ENCODE assay signal across 1 cellular context in genomic region chr1:42658880-42659337, GRCh38.
TF ChIP-seq lines count a peak whose summit lies in the region.

No MANE protein-coding gene starts in this region.

TF ChIP-seq in GM23338, 12 proteins besides CTCF, POLR2A, EP300 and RAD21 (continued from another document):
- TF ChIP-seq, protein P1, sequence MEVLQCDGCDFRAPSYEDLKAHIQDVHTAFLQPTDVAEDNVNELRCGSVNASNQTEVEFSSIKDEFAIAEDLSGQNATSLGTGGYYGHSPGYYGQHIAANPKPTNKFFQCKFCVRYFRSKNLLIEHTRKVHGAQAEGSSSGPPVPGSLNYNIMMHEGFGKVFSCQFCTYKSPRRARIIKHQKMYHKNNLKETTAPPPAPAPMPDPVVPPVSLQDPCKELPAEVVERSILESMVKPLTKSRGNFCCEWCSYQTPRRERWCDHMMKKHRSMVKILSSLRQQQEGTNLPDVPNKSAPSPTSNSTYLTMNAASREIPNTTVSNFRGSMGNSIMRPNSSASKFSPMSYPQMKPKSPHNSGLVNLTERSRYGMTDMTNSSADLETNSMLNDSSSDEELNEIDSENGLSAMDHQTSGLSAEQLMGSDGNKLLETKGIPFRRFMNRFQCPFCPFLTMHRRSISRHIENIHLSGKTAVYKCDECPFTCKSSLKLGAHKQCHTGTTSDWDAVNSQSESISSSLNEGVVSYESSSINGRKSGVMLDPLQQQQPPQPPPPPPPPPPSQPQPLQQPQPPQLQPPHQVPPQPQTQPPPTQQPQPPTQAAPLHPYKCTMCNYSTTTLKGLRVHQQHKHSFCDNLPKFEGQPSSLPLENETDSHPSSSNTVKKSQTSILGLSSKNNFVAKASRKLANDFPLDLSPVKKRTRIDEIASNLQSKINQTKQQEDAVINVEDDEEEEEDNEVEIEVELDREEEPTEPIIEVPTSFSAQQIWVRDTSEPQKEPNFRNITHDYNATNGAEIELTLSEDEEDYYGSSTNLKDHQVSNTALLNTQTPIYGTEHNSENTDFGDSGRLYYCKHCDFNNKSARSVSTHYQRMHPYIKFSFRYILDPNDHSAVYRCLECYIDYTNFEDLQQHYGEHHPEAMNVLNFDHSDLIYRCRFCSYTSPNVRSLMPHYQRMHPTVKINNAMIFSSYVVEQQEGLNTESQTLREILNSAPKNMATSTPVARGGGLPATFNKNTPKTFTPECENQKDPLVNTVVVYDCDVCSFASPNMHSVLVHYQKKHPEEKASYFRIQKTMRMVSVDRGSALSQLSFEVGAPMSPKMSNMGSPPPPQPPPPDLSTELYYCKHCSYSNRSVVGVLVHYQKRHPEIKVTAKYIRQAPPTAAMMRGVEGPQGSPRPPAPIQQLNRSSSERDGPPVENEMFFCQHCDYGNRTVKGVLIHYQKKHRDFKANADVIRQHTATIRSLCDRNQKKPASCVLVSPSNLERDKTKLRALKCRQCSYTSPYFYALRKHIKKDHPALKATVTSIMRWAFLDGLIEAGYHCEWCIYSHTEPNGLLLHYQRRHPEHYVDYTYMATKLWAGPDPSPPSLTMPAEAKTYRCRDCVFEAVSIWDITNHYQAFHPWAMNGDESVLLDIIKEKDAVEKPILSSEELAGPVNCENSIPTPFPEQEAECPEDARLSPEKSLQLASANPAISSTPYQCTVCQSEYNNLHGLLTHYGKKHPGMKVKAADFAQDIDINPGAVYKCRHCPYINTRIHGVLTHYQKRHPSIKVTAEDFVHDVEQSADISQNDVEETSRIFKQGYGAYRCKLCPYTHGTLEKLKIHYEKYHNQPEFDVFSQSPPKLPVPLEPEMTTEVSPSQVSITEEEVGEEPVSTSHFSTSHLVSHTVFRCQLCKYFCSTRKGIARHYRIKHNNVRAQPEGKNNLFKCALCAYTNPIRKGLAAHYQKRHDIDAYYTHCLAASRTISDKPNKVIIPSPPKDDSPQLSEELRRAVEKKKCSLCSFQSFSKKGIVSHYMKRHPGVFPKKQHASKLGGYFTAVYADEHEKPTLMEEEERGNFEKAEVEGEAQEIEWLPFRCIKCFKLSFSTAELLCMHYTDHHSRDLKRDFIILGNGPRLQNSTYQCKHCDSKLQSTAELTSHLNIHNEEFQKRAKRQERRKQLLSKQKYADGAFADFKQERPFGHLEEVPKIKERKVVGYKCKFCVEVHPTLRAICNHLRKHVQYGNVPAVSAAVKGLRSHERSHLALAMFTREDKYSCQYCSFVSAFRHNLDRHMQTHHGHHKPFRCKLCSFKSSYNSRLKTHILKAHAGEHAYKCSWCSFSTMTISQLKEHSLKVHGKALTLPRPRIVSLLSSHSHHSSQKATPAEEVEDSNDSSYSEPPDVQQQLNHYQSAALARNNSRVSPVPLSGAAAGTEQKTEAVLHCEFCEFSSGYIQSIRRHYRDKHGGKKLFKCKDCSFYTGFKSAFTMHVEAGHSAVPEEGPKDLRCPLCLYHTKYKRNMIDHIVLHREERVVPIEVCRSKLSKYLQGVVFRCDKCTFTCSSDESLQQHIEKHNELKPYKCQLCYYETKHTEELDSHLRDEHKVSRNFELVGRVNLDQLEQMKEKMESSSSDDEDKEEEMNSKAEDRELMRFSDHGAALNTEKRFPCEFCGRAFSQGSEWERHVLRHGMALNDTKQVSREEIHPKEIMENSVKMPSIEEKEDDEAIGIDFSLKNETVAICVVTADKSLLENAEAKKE (CRISPR knock-in tag; IDR thresholded peaks at IDR 0.05): no peak
- TF ChIP-seq, protein P2, sequence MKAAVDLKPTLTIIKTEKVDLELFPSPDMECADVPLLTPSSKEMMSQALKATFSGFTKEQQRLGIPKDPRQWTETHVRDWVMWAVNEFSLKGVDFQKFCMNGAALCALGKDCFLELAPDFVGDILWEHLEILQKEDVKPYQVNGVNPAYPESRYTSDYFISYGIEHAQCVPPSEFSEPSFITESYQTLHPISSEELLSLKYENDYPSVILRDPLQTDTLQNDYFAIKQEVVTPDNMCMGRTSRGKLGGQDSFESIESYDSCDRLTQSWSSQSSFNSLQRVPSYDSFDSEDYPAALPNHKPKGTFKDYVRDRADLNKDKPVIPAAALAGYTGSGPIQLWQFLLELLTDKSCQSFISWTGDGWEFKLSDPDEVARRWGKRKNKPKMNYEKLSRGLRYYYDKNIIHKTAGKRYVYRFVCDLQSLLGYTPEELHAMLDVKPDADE (IDR thresholded peaks at IDR 0.05): no peak
- TF ChIP-seq, protein P3, sequence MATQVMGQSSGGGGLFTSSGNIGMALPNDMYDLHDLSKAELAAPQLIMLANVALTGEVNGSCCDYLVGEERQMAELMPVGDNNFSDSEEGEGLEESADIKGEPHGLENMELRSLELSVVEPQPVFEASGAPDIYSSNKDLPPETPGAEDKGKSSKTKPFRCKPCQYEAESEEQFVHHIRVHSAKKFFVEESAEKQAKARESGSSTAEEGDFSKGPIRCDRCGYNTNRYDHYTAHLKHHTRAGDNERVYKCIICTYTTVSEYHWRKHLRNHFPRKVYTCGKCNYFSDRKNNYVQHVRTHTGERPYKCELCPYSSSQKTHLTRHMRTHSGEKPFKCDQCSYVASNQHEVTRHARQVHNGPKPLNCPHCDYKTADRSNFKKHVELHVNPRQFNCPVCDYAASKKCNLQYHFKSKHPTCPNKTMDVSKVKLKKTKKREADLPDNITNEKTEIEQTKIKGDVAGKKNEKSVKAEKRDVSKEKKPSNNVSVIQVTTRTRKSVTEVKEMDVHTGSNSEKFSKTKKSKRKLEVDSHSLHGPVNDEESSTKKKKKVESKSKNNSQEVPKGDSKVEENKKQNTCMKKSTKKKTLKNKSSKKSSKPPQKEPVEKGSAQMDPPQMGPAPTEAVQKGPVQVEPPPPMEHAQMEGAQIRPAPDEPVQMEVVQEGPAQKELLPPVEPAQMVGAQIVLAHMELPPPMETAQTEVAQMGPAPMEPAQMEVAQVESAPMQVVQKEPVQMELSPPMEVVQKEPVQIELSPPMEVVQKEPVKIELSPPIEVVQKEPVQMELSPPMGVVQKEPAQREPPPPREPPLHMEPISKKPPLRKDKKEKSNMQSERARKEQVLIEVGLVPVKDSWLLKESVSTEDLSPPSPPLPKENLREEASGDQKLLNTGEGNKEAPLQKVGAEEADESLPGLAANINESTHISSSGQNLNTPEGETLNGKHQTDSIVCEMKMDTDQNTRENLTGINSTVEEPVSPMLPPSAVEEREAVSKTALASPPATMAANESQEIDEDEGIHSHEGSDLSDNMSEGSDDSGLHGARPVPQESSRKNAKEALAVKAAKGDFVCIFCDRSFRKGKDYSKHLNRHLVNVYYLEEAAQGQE (IDR thresholded peaks at IDR 0.05; ENCODE audit: unreplicated experiment): no peak
- no peak for TF ChIP-seq ZNF331 (CRISPR knock-in tag; IDR thresholded peaks at IDR 0.05; ENCODE audit: low read depth)
- TF ChIP-seq EZH2phosphoT487 (IDR thresholded peaks at IDR 0.05; ENCODE audit: unreplicated experiment): no peak
- TF ChIP-seq EZH2 (IDR thresholded peaks at IDR 0.05; ENCODE audit: low read depth, unreplicated experiment): no peak
- no peak for TF ChIP-seq JUNB (IDR thresholded peaks at IDR 0.05; ENCODE audit: unreplicated experiment)
- no peak for TF ChIP-seq POLR2AphosphoS5 (IDR thresholded peaks at IDR 0.05; ENCODE audit: low read depth)
- no peak for TF ChIP-seq CREB1 (CRISPR knock-in tag; IDR thresholded peaks at IDR 0.05; ENCODE audit: low read depth)
- no peak for TF ChIP-seq ZNF114 (CRISPR knock-in tag; IDR thresholded peaks at IDR 0.05)
